In the genomic region with DNA sequence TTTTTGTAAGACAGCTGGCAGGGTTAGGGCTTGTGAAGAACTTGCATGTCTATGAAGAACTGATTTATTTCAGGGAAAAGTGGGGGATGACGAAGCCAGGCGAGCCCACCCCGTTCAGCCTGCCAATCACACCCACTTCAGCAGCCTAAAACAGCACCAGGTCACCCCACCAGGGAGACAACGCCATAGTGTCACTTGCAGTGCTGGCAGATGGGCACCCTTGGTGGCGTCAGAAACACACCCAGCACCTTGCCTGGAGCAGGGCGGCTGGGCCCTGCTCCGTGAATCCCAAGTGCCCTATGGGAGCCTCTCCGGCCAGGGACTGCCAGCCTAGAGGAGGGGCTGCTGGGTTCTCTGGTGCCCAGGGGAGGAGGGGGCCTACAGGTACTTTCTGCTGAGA, we compare ENCODE assay signal across 9 cellular contexts. TPM values are rescaled to one million over a fixed set of nuclear protein-coding genes. Genes with fewer than 3 reads are reported as not detected.
DNase-seq lines count a peak whose midpoint lies in the region; ATAC-seq and TF ChIP-seq lines count a peak whose summit lies in the region.
"Had no signal": no experiment of that assay in that cellular context is flagged by ENCODE, and none has a peak within 500 bp of the region (broad histone marks: within the 10 kb centered on the region; RNA-seq: fewer than 3 reads in every experiment).

No MANE protein-coding gene starts in this region.

- peak overlapping the region; percentile 67 for H3K27ac Mint-ChIP-seq in T-helper 1 cell treated with Interleukin-12 subunit alpha and Interleukin-12 subunit beta and Interleukin-4 antibody, amounts not matched to agents 30 μg/mL and 1 μg/mL, for 36 hours
- peak overlapping the region; percentile 81 for H3K27ac Mint-ChIP-seq in activated B cell treated with CpG ODN at 0.5 μM for 24 hours
- H3K27ac Mint-ChIP-seq in stimulated activated naive CD8-positive, alpha-beta T cell treated with anti-CD3 and anti-CD28 coated beads, Interleukin-15, amount 100 ng/mL, for 72 hours, result peak overlapping the region; percentile 86 to 94

- CTCF ChIA-PET in activated B cell treated with CpG ODN at 0.5 μM for 24 hours (lab: Charles Lee), result no interaction called here

- H3K9me3 Mint-ChIP-seq in T-helper 1 cell treated with Interleukin-12 subunit alpha and Interleukin-12 subunit beta and Interleukin-4 antibody, amounts not matched to agents 30 μg/mL and 1 μg/mL, for 36 hours, result no peaks in the 10 kb centered on the region
- H3K9me3 Mint-ChIP-seq in activated B cell treated with CpG ODN at 0.5 μM for 24 hours, result no peaks in the 10 kb centered on the region
- no peaks in the 10 kb centered on the region for H3K9me3 Mint-ChIP-seq in stimulated activated naive CD8-positive, alpha-beta T cell treated with anti-CD3 and anti-CD28 coated beads, Interleukin-15, amount 100 ng/mL, for 72 hours

- H3K4me3 Mint-ChIP-seq in T-helper 1 cell treated with Interleukin-12 subunit alpha and Interleukin-12 subunit beta and Interleukin-4 antibody, amounts not matched to agents 30 μg/mL and 1 μg/mL, for 36 hours, result peak overlapping the region; percentile 19
- peak overlapping the region; percentile 24 for H3K4me3 Mint-ChIP-seq in activated B cell treated with CpG ODN at 0.5 μM for 24 hours
- H3K4me3 Mint-ChIP-seq in stimulated activated naive CD8-positive, alpha-beta T cell treated with anti-CD3 and anti-CD28 coated beads, Interleukin-15, amount 100 ng/mL, for 72 hours, result peak overlapping the region; percentile 47 to 70

- no peak for DNase-seq in T-helper 1 cell
- DNase-seq in activated B cell treated with CpG ODN at 0.5 μM for 24 hours, result no peak
- peak; percentile 21 for DNase-seq in iPS-NIHi7 (ENCODE audit: extremely low spot score)
- DNase-seq in stimulated activated naive CD8-positive, alpha-beta T cell treated with anti-CD3 and anti-CD28 coated beads, Interleukin-15, amount 100 ng/mL, for 72 hours, result no peak
- DNase-seq in NCI-H2107 treated with DMSO at 0.1 percent for 48 hours (lab: John Stamatoyannopoulos, UW; ENCODE audit: unreplicated experiment), result no peak
- DNase-seq in HuH-7 (ENCODE audit: low spot score), result no peak
- DNase-seq: NCI-H1092 treated with DMSO at 0.1 percent for 48 hours had no signal

- peaks cover 35% of the 10 kb centered on the region for H3K4me1 Mint-ChIP-seq in T-helper 1 cell treated with Interleukin-12 subunit alpha and Interleukin-12 subunit beta and Interleukin-4 antibody, amounts not matched to agents 30 μg/mL and 1 μg/mL, for 36 hours (ENCODE audit: low read depth)
- peaks cover 48% of the 10 kb centered on the region for H3K4me1 Mint-ChIP-seq in activated B cell treated with CpG ODN at 0.5 μM for 24 hours
- H3K4me1 Mint-ChIP-seq in stimulated activated naive CD8-positive, alpha-beta T cell treated with anti-CD3 and anti-CD28 coated beads, Interleukin-15, amount 100 ng/mL, for 72 hours, result peaks cover 52% of the 10 kb centered on the region

- no peak for TF ChIP-seq CTCF in activated B cell treated with CpG ODN at 0.5 μM for 24 hours (IDR thresholded peaks at IDR 0.05)

- no peaks in the 10 kb centered on the region for H3K27me3 Mint-ChIP-seq in T-helper 1 cell treated with Interleukin-12 subunit alpha and Interleukin-12 subunit beta and Interleukin-4 antibody, amounts not matched to agents 30 μg/mL and 1 μg/mL, for 36 hours (ENCODE audit: low read depth)
- H3K27me3 Mint-ChIP-seq in activated B cell treated with CpG ODN at 0.5 μM for 24 hours, result no peaks in the 10 kb centered on the region
- H3K27me3 Mint-ChIP-seq in stimulated activated naive CD8-positive, alpha-beta T cell treated with anti-CD3 and anti-CD28 coated beads, Interleukin-15, amount 100 ng/mL, for 72 hours, result no peaks in the 10 kb centered on the region

- ATAC-seq in activated B cell treated with CpG ODN at 0.5 μM for 24 hours (ENCODE audit: low read depth) (no peak), GM21528 (IDR thresholded peaks at IDR 0.05; ENCODE audit: low FRiP score, unreplicated experiment) (no peak)
- no peak for ATAC-seq in stimulated activated naive CD8-positive, alpha-beta T cell treated with anti-CD3 and anti-CD28 coated beads, Interleukin-15, amount 100 ng/mL, for 72 hours

- peaks cover 27% of the 10 kb centered on the region for H3K36me3 Mint-ChIP-seq in T-helper 1 cell treated with Interleukin-12 subunit alpha and Interleukin-12 subunit beta and Interleukin-4 antibody, amounts not matched to agents 30 μg/mL and 1 μg/mL, for 36 hours (ENCODE audit: low read depth)
- H3K36me3 Mint-ChIP-seq in activated B cell treated with CpG ODN at 0.5 μM for 24 hours (ENCODE audit: low read depth), result peaks cover 43% of the 10 kb centered on the region

- POLR2A ChIA-PET in activated B cell treated with CpG ODN at 0.5 μM for 24 hours (lab: Charles Lee), result interaction anchor here (0.9 kb wide), 1 partner anchor 86 kb away, joined by 3 read pairs; no protein-coding TSS in a partner anchor

- intact Hi-C loops in activated B cell treated with CpG ODN at 0.5 μM for 24 hours (cut with micrococcal nuclease), result no loop called here

RNA-seq across cellular contexts. Expression of a gene that starts 5.0 kb away (rescaled TPM):
- 106 and 122 TPM in 2 replicates for total RNA-seq in activated B cell treated with CpG ODN at 0.5 μM for 24 hours

RNA-seq across cellular contexts. Expression of a gene that starts 59.2 kb away (rescaled TPM):
- total RNA-seq in activated B cell treated with CpG ODN at 0.5 μM for 24 hours, result 48.6 and 58.9 TPM in 2 replicates
